9 cellular contexts compared by ENCODE assay signal in genomic region chr16:73713817-73714495, GRCh38.
DNase-seq lines count a peak whose midpoint lies in the region; ATAC-seq and TF ChIP-seq lines count a peak whose summit lies in the region.
"Had no signal": no experiment of that assay in that cellular context is flagged by ENCODE, and none has a peak within 500 bp of the region (broad histone marks: within the 10 kb centered on the region; RNA-seq: fewer than 3 reads in every experiment).

No MANE protein-coding gene starts in this region.

- no peak overlapping the region for H3K9ac ChIP-seq in smooth muscle cell (ENCODE audit: low read depth)
- H3K9ac ChIP-seq: BLaER1 had no signal

- no peaks in the 10 kb centered on the region for H4K20me1 ChIP-seq in smooth muscle cell (ENCODE audit: low read depth)
- H4K20me1 ChIP-seq: BLaER1 had no signal

- no peaks in the 10 kb centered on the region for H3K36me3 ChIP-seq in smooth muscle cell (ENCODE audit: low read depth)
- H3K36me3 ChIP-seq: BLaER1 had no signal

- no peak for ATAC-seq in GM18519 (IDR thresholded peaks at IDR 0.05; ENCODE audit: low FRiP score, unreplicated experiment)
- no peak for ATAC-seq in HG03108 (IDR thresholded peaks at IDR 0.05; ENCODE audit: unreplicated experiment)
- no peak for ATAC-seq in GM21515 (IDR thresholded peaks at IDR 0.05; ENCODE audit: unreplicated experiment)

- H3K27me3 ChIP-seq in smooth muscle cell (ENCODE audit: low read depth): no peaks in the 10 kb centered on the region
- H3K27me3 ChIP-seq: BLaER1 had no signal

- TF ChIP-seq CTCF in fibroblast of mammary gland (conservative IDR thresholded peaks at IDR 0.05; ENCODE audit: control insufficient read depth, insufficient read depth, low read depth, low read length) (peak; percentile 27), smooth muscle cell (IDR thresholded peaks at IDR 0.05; ENCODE audit: borderline replicate concordance, insufficient read depth, poor library complexity, severe bottlenecking) (peak; percentile 58)

- H3K4me1 ChIP-seq in smooth muscle cell (ENCODE audit: low read depth): no peaks in the 10 kb centered on the region
- H3K4me1 ChIP-seq: BLaER1 had no signal

- H3K9me3 ChIP-seq in smooth muscle cell (replicated peaks; ENCODE audit: low read depth): no peaks in the 10 kb centered on the region
- H3K9me3 ChIP-seq: BLaER1 had no signal

- no peak overlapping the region for H3K27ac ChIP-seq in smooth muscle cell (ENCODE audit: low read depth)
- H3K27ac ChIP-seq: BLaER1 had no signal

- no peak overlapping the region for H3K4me2 ChIP-seq in smooth muscle cell
- H3K4me2 ChIP-seq: BLaER1 had no signal

- WGBS in smooth muscle cell (ENCODE audit: low lambda C conversion rate): 85% methylated on average over 10 of the region's 10 CpGs

- no peaks in the 10 kb centered on the region for H3F3A ChIP-seq in smooth muscle cell (ENCODE audit: low read depth)

- H3K4me3 ChIP-seq in fibroblast of mammary gland (ENCODE audit: control insufficient read depth, low read depth, low read length) (no peak overlapping the region), smooth muscle cell (no peak overlapping the region)
- H3K4me3 ChIP-seq: BLaER1 had no signal

- no peaks in the 10 kb centered on the region for H3K79me2 ChIP-seq in smooth muscle cell (ENCODE audit: low read depth)

- H2AFZ ChIP-seq in smooth muscle cell (ENCODE audit: low read depth): no peak overlapping the region

- DNase-seq in NCI-H1105 treated with DMSO at 0.1 percent for 48 hours (lab: John Stamatoyannopoulos, UW) (peak; percentile 1), NCI-H1105 (lab: John Stamatoyannopoulos, UW) (no peak), NCI-H82 (lab: John Stamatoyannopoulos, UW) (peak; percentile 64), fibroblast of mammary gland (ENCODE audit: low read depth) (peak; percentile 13), smooth muscle cell (lab: John Stamatoyannopoulos, UW; ENCODE audit: unreplicated experiment) (no peak)

Comparison
In these comparisons a context has a peak if more than half of its experiments do, and no peak if none do; other contexts are left out.
1. DNase-seq: peak in NCI-H1105 treated with DMSO at 0.1 percent for 48 hours (single experiment), NCI-H82 (single experiment) and fibroblast of mammary gland (single experiment); none in NCI-H1105 (single experiment) and smooth muscle cell (single experiment).